In the genomic region with DNA sequence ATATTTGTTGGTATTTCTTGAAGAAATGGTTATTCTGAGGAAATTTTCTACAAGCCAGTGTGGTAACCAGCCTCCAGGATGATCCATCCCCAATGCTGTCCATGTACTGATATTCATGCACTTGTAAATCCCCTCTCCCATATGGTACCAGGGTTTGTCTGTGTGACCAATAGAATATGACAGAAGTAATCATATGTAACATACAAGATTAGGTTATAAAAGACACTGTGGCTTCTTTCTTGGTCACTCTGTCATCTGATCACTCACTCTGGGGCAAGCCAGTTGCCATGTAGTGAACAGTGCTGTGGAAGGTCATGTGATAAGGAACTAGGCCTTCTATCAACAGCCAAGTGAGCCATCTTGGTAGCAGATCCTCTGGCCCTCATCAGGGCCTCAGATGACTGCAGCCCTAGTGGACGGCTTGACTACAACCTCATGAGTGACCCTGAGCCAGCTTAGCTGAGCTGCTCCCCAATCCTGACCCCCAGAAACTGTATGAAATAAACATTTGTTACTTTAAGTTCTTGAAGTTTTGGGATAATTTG, we compare ENCODE assay signal across 24 cellular contexts. TPM values are rescaled to one million over a fixed set of nuclear protein-coding genes. Genes with fewer than 3 reads are reported as not detected.
A peak's percentile ranks its signal among the peaks of the same experiment; 100 is the strongest.
DNase-seq lines count a peak whose midpoint lies in the region; ATAC-seq lines count a peak whose summit lies in the region.
"Had no signal": no experiment of that assay in that cellular context is flagged by ENCODE, and none has a peak within 500 bp of the region (broad histone marks: within the 10 kb centered on the region; RNA-seq: fewer than 3 reads in every experiment).

No MANE protein-coding gene starts in this region.

- H3K36me3 Mint-ChIP-seq in activated T-cell treated with anti-CD3 and anti-CD28 coated beads, Interleukin-2, amount 50 U/mL, for 72 hours (ENCODE audit: insufficient read depth in 2 of 2): no peaks in the 10 kb centered on the region
- H3K36me3 Mint-ChIP-seq in activated T-cell treated with anti-CD3 and anti-CD28 coated beads, Interleukin-2, amount 50 U/mL, for 24 hours (ENCODE audit: low read depth): no peaks in the 10 kb centered on the region
- H3K36me3 Mint-ChIP-seq: activated naive CD8-positive, alpha-beta T cell treated with anti-CD3 and anti-CD28 coated beads for 36 hours; CD8-positive, alpha-beta memory T cell; memory B cell; naive B cell had no signal

- H3K9me3 Mint-ChIP-seq in activated T-cell treated with anti-CD3 and anti-CD28 coated beads, Interleukin-2, amount 50 U/mL, for 72 hours: no peaks in the 10 kb centered on the region
- H3K9me3 Mint-ChIP-seq in activated T-cell treated with anti-CD3 and anti-CD28 coated beads, Interleukin-2, amount 50 U/mL, for 24 hours: no peaks in the 10 kb centered on the region
- H3K9me3 Mint-ChIP-seq: activated B cell treated with CpG ODN at 0.5 μM for 24 hours; activated naive CD8-positive, alpha-beta T cell treated with anti-CD3 and anti-CD28 coated beads for 36 hours; activated T-helper 2 cell treated with anti-CD3 and anti-CD28 coated beads, Interferon-gamma antibody, Interleukin-2, Interleukin-4, amounts not matched to agents 10 μg/mL and 5 μg/mL and 100 μg/mL, durations not matched to agents 14 hours and 24 hours and 36 hours; CD8-positive, alpha-beta memory T cell; central memory CD8-positive, alpha-beta T cell; memory B cell; naive B cell had no signal

- H3K27ac ChIP-seq in mesodermal cell (ENCODE audit: low read depth, low read length, severe bottlenecking) (peak overlapping the region; percentile 1), thymus (ENCODE audit: low read depth) (peak overlapping the region; percentile 8), substantia nigra (ENCODE audit: low read depth, low read length, poor library complexity, severe bottlenecking) (no peak overlapping the region)
- H3K27ac ChIP-seq: 22Rv1, ascending aorta, thoracic aorta had no signal

- H3K4me1 ChIP-seq in mesodermal cell (ENCODE audit: control insufficient read depth, insufficient read depth, low read length, poor library complexity, severe bottlenecking) (peaks cover 9% of the 10 kb centered on the region), thymus (ENCODE audit: control insufficient read depth, insufficient read depth, low read length) (peaks cover 9% of the 10 kb centered on the region)

- H3K36me3 ChIP-seq in mesodermal cell (ENCODE audit: control insufficient read depth, insufficient read depth, low read length): no peaks in the 10 kb centered on the region
- H3K36me3 ChIP-seq in thymus (ENCODE audit: control insufficient read depth, insufficient read depth): no peaks in the 10 kb centered on the region
- H3K36me3 ChIP-seq: ascending aorta, right atrium auricular region, thoracic aorta had no signal

- no peak overlapping the region for H3K4me3 ChIP-seq in mesodermal cell (ENCODE audit: extremely low read depth, insufficient read depth, low read length, poor library complexity, severe bottlenecking)
- no peak overlapping the region for H3K4me3 ChIP-seq in thymus (ENCODE audit: low read length)
- H3K4me3 ChIP-seq: ascending aorta, right atrium auricular region, thoracic aorta had no signal

- H3K27me3 Mint-ChIP-seq in activated T-cell treated with anti-CD3 and anti-CD28 coated beads, Interleukin-2, amount 50 U/mL, for 72 hours (ENCODE audit: low read depth): peaks cover 23% of the 10 kb centered on the region
- H3K27me3 Mint-ChIP-seq in activated T-cell treated with anti-CD3 and anti-CD28 coated beads, Interleukin-2, amount 50 U/mL, for 24 hours: no peaks in the 10 kb centered on the region

- DNase-seq in activated T-cell treated with anti-CD3 and anti-CD28 coated beads, Interleukin-2, amount 50 U/mL, for 72 hours: no peak
- DNase-seq in activated T-cell treated with anti-CD3 and anti-CD28 coated beads, Interleukin-2, amount 50 U/mL, for 24 hours: no peak
- peak; percentile 16 for DNase-seq in RPMI7951 (ENCODE audit: low read depth)
- DNase-seq in midbrain (lab: John Stamatoyannopoulos, UW): no peak
- DNase-seq in substantia nigra (lab: John Stamatoyannopoulos, UW): no peak
- DNase-seq: activated B cell treated with CpG ODN at 0.5 μM for 24 hours; activated CD8-positive, alpha-beta memory T cell treated with anti-CD3 and anti-CD28 coated beads, Interleukin-2, amount 50 U/mL, for 4 hours; activated naive CD8-positive, alpha-beta T cell treated with anti-CD3 and anti-CD28 coated beads for 36 hours; CD8-positive, alpha-beta memory T cell; head of caudate nucleus; left cardiac atrium; naive B cell; NCI-H2081 treated with DMSO at 0.1 percent for 48 hours; stimulated activated CD4-positive, alpha-beta T cell treated with anti-CD3 and anti-CD28 coated beads, Interleukin-4, amount 100 ng/mL, for 24 hours had no signal

- peak overlapping the region; percentile 43 for H3K27ac Mint-ChIP-seq in activated T-cell treated with anti-CD3 and anti-CD28 coated beads, Interleukin-2, amount 50 U/mL, for 72 hours
- H3K27ac Mint-ChIP-seq in activated T-cell treated with anti-CD3 and anti-CD28 coated beads, Interleukin-2, amount 50 U/mL, for 24 hours: no peak overlapping the region
- H3K27ac Mint-ChIP-seq: activated B cell treated with CpG ODN at 0.5 μM for 24 hours; activated naive CD8-positive, alpha-beta T cell treated with anti-CD3 and anti-CD28 coated beads for 36 hours; activated T-helper 2 cell treated with anti-CD3 and anti-CD28 coated beads, Interferon-gamma antibody, Interleukin-2, Interleukin-4, amounts not matched to agents 10 μg/mL and 5 μg/mL and 100 μg/mL, durations not matched to agents 14 hours and 24 hours and 36 hours; memory B cell had no signal

- no peaks in the 10 kb centered on the region for H3K27me3 ChIP-seq in thymus (ENCODE audit: control insufficient read depth, insufficient read depth)
- H3K27me3 ChIP-seq: ascending aorta, right atrium auricular region had no signal

- WGBS in mesodermal cell (ENCODE audit: insufficient coverage in 2 of 2), 2 experiments: 80 to 88% methylated on average over 1 of the region's 1 CpG
- WGBS in thymus: 96% methylated on average over 1 of the region's 1 CpG

- H3K4me1 Mint-ChIP-seq in activated T-cell treated with anti-CD3 and anti-CD28 coated beads, Interleukin-2, amount 50 U/mL, for 72 hours (ENCODE audit: low read depth): peaks cover 21% of the 10 kb centered on the region
- peaks cover 9% of the 10 kb centered on the region for H3K4me1 Mint-ChIP-seq in activated T-cell treated with anti-CD3 and anti-CD28 coated beads, Interleukin-2, amount 50 U/mL, for 24 hours (ENCODE audit: low read depth)

- ATAC-seq in activated T-cell treated with anti-CD3 and anti-CD28 coated beads, Interleukin-2, amount 50 U/mL, for 72 hours (replicated peaks in 1 of 2): no peak
- no peak for ATAC-seq in GM18873 (IDR thresholded peaks at IDR 0.05; ENCODE audit: low FRiP score, unreplicated experiment)

- H3K9me3 ChIP-seq in mesodermal cell (ENCODE audit: control insufficient read depth, low read length) (no peaks in the 10 kb centered on the region), thymus (ENCODE audit: control insufficient read depth) (no peaks in the 10 kb centered on the region)
- H3K9me3 ChIP-seq: ascending aorta, right atrium auricular region, thoracic aorta had no signal

- no peak overlapping the region for H3K4me3 Mint-ChIP-seq in activated T-cell treated with anti-CD3 and anti-CD28 coated beads, Interleukin-2, amount 50 U/mL, for 72 hours
- H3K4me3 Mint-ChIP-seq in activated T-cell treated with anti-CD3 and anti-CD28 coated beads, Interleukin-2, amount 50 U/mL, for 24 hours: no peak overlapping the region
- H3K4me3 Mint-ChIP-seq: activated B cell treated with CpG ODN at 0.5 μM for 24 hours; activated naive CD8-positive, alpha-beta T cell treated with anti-CD3 and anti-CD28 coated beads for 36 hours; CD8-positive, alpha-beta memory T cell; central memory CD8-positive, alpha-beta T cell; memory B cell; naive B cell had no signal

RNA-seq across cellular contexts. Expression of a gene that starts 30.0 kb away (rescaled TPM):
- 100 to 1,000 TPM; 124 to 164 TPM for total RNA-seq in activated T-cell treated with anti-CD3 and anti-CD28 coated beads, Interleukin-2, amount 50 U/mL, for 72 hours
- total RNA-seq in RPMI7951 (2014; rRNA removed; shearing (Covaris generic)): 209 and 241 TPM in 2 replicates
- 299 TPM for polyA plus RNA-seq in mesodermal cell (2013, experiment 1 of 2)
- polyA plus RNA-seq in mesodermal cell (2013, experiment 2 of 2): 346 TPM
- polyA plus RNA-seq in thymus: 253 TPM
